Comparison of ENCODE assay signal across 7 cellular contexts in the genomic region with DNA sequence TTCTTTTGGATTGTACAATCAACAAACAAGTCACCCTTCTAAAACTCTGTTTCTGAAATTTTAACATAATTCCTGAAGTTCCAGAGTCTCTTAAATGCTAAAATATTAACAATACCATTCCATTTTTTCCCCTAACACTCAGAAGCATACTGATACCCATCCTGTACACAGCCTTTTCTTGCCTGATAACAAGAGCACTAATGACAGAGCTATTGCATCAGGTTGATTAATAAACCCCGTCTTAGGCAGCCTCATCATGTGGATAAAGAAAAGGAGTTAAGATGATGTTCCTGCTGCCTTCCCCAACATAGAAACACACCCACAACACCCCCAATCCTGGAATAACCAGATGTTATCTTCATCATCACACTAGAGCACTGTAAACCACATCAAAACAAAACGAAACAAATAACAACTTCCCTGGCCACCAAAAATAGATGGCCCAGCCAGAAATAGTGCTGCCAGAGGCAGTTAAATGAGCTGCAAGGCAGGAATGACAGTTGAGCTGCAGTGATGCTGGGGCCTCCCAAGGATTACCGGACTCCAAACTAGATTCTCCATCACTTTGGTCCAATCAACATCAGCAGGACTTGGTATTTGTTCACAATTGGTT.
DNase-seq lines count a peak whose midpoint lies in the region; ATAC-seq and TF ChIP-seq lines count a peak whose summit lies in the region.
"Not testable (repeated sequence)": the region's sequence is repeated elsewhere in the genome, so short reads cannot be mapped to it uniquely, and the experiment has no call there.

No MANE protein-coding gene starts in this region.

- not testable (repeated sequence) for H3K36me3 ChIP-seq in Panc1 (ENCODE audit: control insufficient read depth, insufficient read depth, low read length); heart left ventricle; lower lobe of right lung; upper lobe of left lung

- not testable (repeated sequence) for TF ChIP-seq CTCF in Panc1 (IDR thresholded peaks at IDR 0.05); heart left ventricle (IDR thresholded peaks at IDR 0.05); lower lobe of right lung (IDR thresholded peaks at IDR 0.05); upper lobe of left lung (IDR thresholded peaks at IDR 0.05)

- not testable (repeated sequence) for H3K27ac ChIP-seq in Panc1 (ENCODE audit: low read length); heart left ventricle; lower lobe of right lung; upper lobe of left lung

- not testable (repeated sequence) for H3K4me3 ChIP-seq in Panc1 (ENCODE audit: low read depth in 2 of 2, low read length in 2 of 2); heart left ventricle; lower lobe of right lung; upper lobe of left lung

- intact Hi-C loops in Panc1 (cut with micrococcal nuclease; ENCODE audit: unreplicated experiment); Right ventricle myocardium inferior (cut with DNase I); heart left ventricle (cut with DNase I); left ventricle myocardium superior (cut with micrococcal nuclease); lower lobe of right lung (cut with DNase I); sciatic nerve (cut with DNase I): not testable (repeated sequence)

- H3K27me3 ChIP-seq in Panc1 (ENCODE audit: control insufficient read depth, insufficient read depth, low read length); heart left ventricle; lower lobe of right lung (ENCODE audit: low read depth); upper lobe of left lung: not testable (repeated sequence)

- POLR2A ChIA-PET in Panc1 (lab: Charles Lee): not testable (repeated sequence)

- DNase-seq in Panc1 (ENCODE audit: low read depth, low spot score); Right ventricle myocardium inferior (ENCODE audit: missing footprints); heart left ventricle; left ventricle myocardium superior; lower lobe of right lung; sciatic nerve (ENCODE audit: low spot score); upper lobe of left lung: not testable (repeated sequence)

- not testable (repeated sequence) for TF ChIP-seq POLR2A in heart left ventricle (IDR thresholded peaks at IDR 0.05); upper lobe of left lung (IDR thresholded peaks at IDR 0.05)

- not testable (repeated sequence) for H3K9me3 ChIP-seq in Panc1 (ENCODE audit: control insufficient read depth, insufficient read depth, low read depth, low read length); heart left ventricle; lower lobe of right lung; upper lobe of left lung

- in situ Hi-C loops in Panc1 (cut with HindIII; ENCODE audit: low pct_unique_long_range_greater_than_20kb, low sequenced_read_pairs): not testable (repeated sequence)

- not testable (repeated sequence) for ATAC-seq in Panc1
- peak; percentile 39 for ATAC-seq in Right ventricle myocardium inferior
- ATAC-seq in heart left ventricle: peak in 3 of 4 donors; percentile 28 to 49 (median 47)
- peak; percentile 45 for ATAC-seq in left ventricle myocardium superior
- ATAC-seq in lower lobe of right lung: peak; percentile 32 to 78
- ATAC-seq in sciatic nerve: peak; percentile 60
- ATAC-seq in upper lobe of left lung (ENCODE audit: low FRiP score in 2 of 2): peak; percentile 67 to 77

- WGBS in heart left ventricle, 4 donors: 42 to 61% methylated on average over 1 of the region's 3 CpGs; no CpG with 5 or more reads in 2 of the 4 donors
- no CpG with 5 or more reads among the region's 3 CpGs for WGBS in upper lobe of left lung, 2 donors

- not testable (repeated sequence) for TF ChIP-seq EP300 in upper lobe of left lung (IDR thresholded peaks at IDR 0.05)

- H3K4me1 ChIP-seq in Panc1 (ENCODE audit: control insufficient read depth, insufficient read depth, low read length); heart left ventricle; lower lobe of right lung; upper lobe of left lung: not testable (repeated sequence)

- CTCF ChIA-PET in Panc1 (lab: Charles Lee): not testable (repeated sequence)

- TSS peak; percentile 67 for BruUV-seq in Panc1 (replicated peaks; lab: Mats Ljungman, UMichigan)
